Comparison of ENCODE assay signal across 24 cellular contexts in the genomic region with DNA sequence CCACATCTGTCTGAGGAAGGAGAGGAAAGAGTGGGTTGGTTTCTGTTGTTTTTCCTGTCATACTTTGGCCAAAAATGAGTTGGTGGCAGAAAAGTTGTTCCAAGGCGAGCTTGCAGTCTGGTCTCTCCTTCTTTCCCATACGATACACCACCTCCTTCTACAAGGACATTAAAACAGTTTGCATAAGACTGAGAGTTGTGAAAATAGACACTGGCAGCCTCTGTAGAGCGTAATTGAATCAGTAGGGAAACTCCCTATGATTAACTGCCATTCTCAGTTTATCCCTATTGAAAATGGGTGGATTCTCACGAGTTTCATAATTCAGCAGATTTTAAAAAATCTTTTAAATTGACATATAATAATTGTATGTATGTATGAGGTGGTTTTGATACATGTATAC. TPM values are rescaled to one million over a fixed set of nuclear protein-coding genes. Genes with fewer than 3 reads are reported as not detected.
DNase-seq lines count a peak whose midpoint lies in the region; ATAC-seq and TF ChIP-seq lines count a peak whose summit lies in the region.
"Had no signal": no experiment of that assay in that cellular context is flagged by ENCODE, and none has a peak within 500 bp of the region (broad histone marks: within the 10 kb centered on the region; RNA-seq: fewer than 3 reads in every experiment).

No MANE protein-coding gene starts in this region.

- no peak overlapping the region for H3K4me3 ChIP-seq in GM12865 (ENCODE audit: low read depth, low read length)
- no peak overlapping the region for H3K4me3 ChIP-seq in mesenchymal stem cell (ENCODE audit: insufficient read depth in 1 of 2, low read depth in 1 of 2, low read length in 2 of 2)
- H3K4me3 ChIP-seq in foreskin fibroblast (ENCODE audit: low read depth in 1 of 2, low read length in 2 of 2), result no peak overlapping the region
- H3K4me3 ChIP-seq: MG63, sigmoid colon, tibial nerve had no signal

- peak overlapping the region; percentile 93 for H3K27ac Mint-ChIP-seq in activated T-cell treated with anti-CD3 and anti-CD28 coated beads, Interleukin-2, amount 50 U/mL, for 24 hours
- peak overlapping the region; percentile 87 for H3K27ac Mint-ChIP-seq in activated naive CD8-positive, alpha-beta T cell treated with anti-CD3 and anti-CD28 coated beads, Interleukin-2, amount 50 U/mL, for 24 hours
- H3K27ac Mint-ChIP-seq: activated CD4-positive, alpha-beta T cell treated with anti-CD3 and anti-CD28 coated beads, Interleukin-2, amount 10 ng/mL, durations not matched to agents 7 days and 5 days; CD14-positive monocyte; memory B cell; naive B cell had no signal

- H3K27ac ChIP-seq in mesenchymal stem cell (ENCODE audit: low read length, poor library complexity, severe bottlenecking), result no peak overlapping the region
- H3K27ac ChIP-seq: HL-60, sigmoid colon, tibial nerve had no signal

- no peak overlapping the region for H2BK12ac ChIP-seq in mesenchymal stem cell (ENCODE audit: low read length in 2 of 2)

- no peak overlapping the region for H3K18ac ChIP-seq in mesenchymal stem cell (ENCODE audit: low read depth in 1 of 2, low read length in 2 of 2)

- H2BK5ac ChIP-seq in mesenchymal stem cell (ENCODE audit: low read depth, low read length, poor library complexity, severe bottlenecking), result no peak overlapping the region

- no peak overlapping the region for H2BK15ac ChIP-seq in mesenchymal stem cell (ENCODE audit: low read depth, poor library complexity, severe bottlenecking)

- H3K4me1 Mint-ChIP-seq in activated T-cell treated with anti-CD3 and anti-CD28 coated beads, Interleukin-2, amount 50 U/mL, for 24 hours (ENCODE audit: low read depth), result peaks cover 47% of the 10 kb centered on the region
- H3K4me1 Mint-ChIP-seq in activated naive CD8-positive, alpha-beta T cell treated with anti-CD3 and anti-CD28 coated beads, Interleukin-2, amount 50 U/mL, for 24 hours, result peaks cover 46% of the 10 kb centered on the region

- H4K8ac ChIP-seq in mesenchymal stem cell (ENCODE audit: low read length), result no peak overlapping the region

- H3K4me2 ChIP-seq in mesenchymal stem cell (ENCODE audit: low read length, poor library complexity, severe bottlenecking), result no peak overlapping the region

- peak overlapping the region; percentile 53 for H3K4me3 Mint-ChIP-seq in activated T-cell treated with anti-CD3 and anti-CD28 coated beads, Interleukin-2, amount 50 U/mL, for 24 hours
- H3K4me3 Mint-ChIP-seq in activated naive CD8-positive, alpha-beta T cell treated with anti-CD3 and anti-CD28 coated beads, Interleukin-2, amount 50 U/mL, for 24 hours, result peak overlapping the region; percentile 49
- H3K4me3 Mint-ChIP-seq: CD14-positive monocyte, memory B cell had no signal

- H3K14ac ChIP-seq in mesenchymal stem cell (ENCODE audit: low read length in 2 of 2), result no peak overlapping the region

- no peak overlapping the region for H4K91ac ChIP-seq in mesenchymal stem cell (ENCODE audit: low read length)

- H3K9me3 ChIP-seq in mesenchymal stem cell (ENCODE audit: control insufficient read depth, low read length), result no peaks in the 10 kb centered on the region
- H3K9me3 ChIP-seq: MG63, sigmoid colon, tibial nerve had no signal

- peaks cover 15% of the 10 kb centered on the region for H3K36me3 Mint-ChIP-seq in activated T-cell treated with anti-CD3 and anti-CD28 coated beads, Interleukin-2, amount 50 U/mL, for 24 hours (ENCODE audit: low read depth)
- peaks cover 3% of the 10 kb centered on the region for H3K36me3 Mint-ChIP-seq in activated naive CD8-positive, alpha-beta T cell treated with anti-CD3 and anti-CD28 coated beads, Interleukin-2, amount 50 U/mL, for 24 hours (ENCODE audit: low read depth)
- H3K36me3 Mint-ChIP-seq: CD14-positive monocyte, memory B cell, naive B cell had no signal

- no peaks in the 10 kb centered on the region for H3K4me1 ChIP-seq in mesenchymal stem cell (ENCODE audit: control insufficient read depth, insufficient read depth, low read depth, low read length)

- H3K27me3 Mint-ChIP-seq in activated T-cell treated with anti-CD3 and anti-CD28 coated beads, Interleukin-2, amount 50 U/mL, for 24 hours, result peaks cover 7% of the 10 kb centered on the region
- H3K27me3 Mint-ChIP-seq in activated naive CD8-positive, alpha-beta T cell treated with anti-CD3 and anti-CD28 coated beads, Interleukin-2, amount 50 U/mL, for 24 hours, result peaks cover 4% of the 10 kb centered on the region

- no peak overlapping the region for H2BK120ac ChIP-seq in mesenchymal stem cell (ENCODE audit: low read depth, low read length)

- H3K36me3 ChIP-seq in mesenchymal stem cell (ENCODE audit: control insufficient read depth in 1 of 2, insufficient read depth in 2 of 2, low read depth in 1 of 2, low read length in 2 of 2), result no peaks in the 10 kb centered on the region
- H3K36me3 ChIP-seq: sigmoid colon, tibial nerve had no signal

- H2AK5ac ChIP-seq in mesenchymal stem cell (ENCODE audit: low read length, severe bottlenecking), result no peak overlapping the region

- no peak overlapping the region for H3K23ac ChIP-seq in mesenchymal stem cell (ENCODE audit: low read length in 2 of 2)

- H2AFZ ChIP-seq in mesenchymal stem cell (ENCODE audit: low read depth, low read length), result no peak overlapping the region

- H3K79me1 ChIP-seq in mesenchymal stem cell (replicated peaks; ENCODE audit: low read length, poor library complexity, severe bottlenecking), result peaks cover 2% of the 10 kb centered on the region

- H3K27me3 ChIP-seq in mesenchymal stem cell (ENCODE audit: control insufficient read depth in 1 of 2, insufficient read depth in 1 of 2, low read length in 2 of 2), result peaks cover 8 to 30% of the 10 kb centered on the region in 2 experiments
- H3K27me3 ChIP-seq: MG63, sigmoid colon had no signal

- ATAC-seq in activated naive CD8-positive, alpha-beta T cell treated with anti-CD3 and anti-CD28 coated beads, Interleukin-2, amount 50 U/mL, for 24 hours, result peak; percentile 71
- ATAC-seq in GM19455 (IDR thresholded peaks at IDR 0.05; ENCODE audit: unreplicated experiment), result no peak

- no peak for TF ChIP-seq CTCF in GM12865 (IDR thresholded peaks at IDR 0.05; ENCODE audit: insufficient read depth, low read depth, low read length, missing control alignments)
- no peak for TF ChIP-seq CTCF in foreskin fibroblast (IDR thresholded peaks at IDR 0.05; ENCODE audit: low read depth, low read length)

- H3K4ac ChIP-seq in mesenchymal stem cell (ENCODE audit: low read depth in 1 of 2, low read length in 2 of 2), result no peak overlapping the region

- no peak for DNase-seq in activated T-cell treated with anti-CD3 and anti-CD28 coated beads, Interleukin-2, amount 50 U/mL, for 24 hours
- no peak for DNase-seq in activated T-cell treated with anti-CD3 and anti-CD28 coated beads, Interleukin-2, amount 50 U/mL, for 1 hour
- peak; percentile 27 for DNase-seq in GM12865 (ENCODE audit: low read depth)
- no peak for DNase-seq in activated naive CD8-positive, alpha-beta T cell treated with anti-CD3 and anti-CD28 coated beads, Interleukin-2, amount 50 U/mL, for 24 hours
- DNase-seq in mesenchymal stem cell, result no peak
- no peak for DNase-seq in foreskin fibroblast
- DNase-seq in Kasumi-1 (lab: John Stamatoyannopoulos, UW), result no peak
- DNase-seq: activated CD4-positive, alpha-beta T cell treated with anti-CD3 and anti-CD28 coated beads, Interleukin-2, amount 10 ng/mL, durations not matched to agents 7 days and 5 days; DMS 273 treated with DMSO at 0.1 percent for 48 hours; effector CD4-positive, alpha-beta T cell; erythroblast; MG63; naive B cell; NCI-H1436 treated with DMSO at 0.1 percent for 48 hours; NCI-H774; OCI-M1; Right ventricle myocardium superior; sigmoid colon; stimulated activated naive CD4-positive, alpha-beta T cell had no signal

- H3K9me3 Mint-ChIP-seq in activated T-cell treated with anti-CD3 and anti-CD28 coated beads, Interleukin-2, amount 50 U/mL, for 24 hours, result no peaks in the 10 kb centered on the region
- no peaks in the 10 kb centered on the region for H3K9me3 Mint-ChIP-seq in activated naive CD8-positive, alpha-beta T cell treated with anti-CD3 and anti-CD28 coated beads, Interleukin-2, amount 50 U/mL, for 24 hours
- H3K9me3 Mint-ChIP-seq: activated CD4-positive, alpha-beta T cell treated with anti-CD3 and anti-CD28 coated beads, Interleukin-2, amount 10 ng/mL, durations not matched to agents 7 days and 5 days; memory B cell; naive B cell had no signal

- H3K9ac ChIP-seq in mesenchymal stem cell (ENCODE audit: low read length), result peak overlapping the region; percentile 26

- no CpG with 5 or more reads among the region's 4 CpGs for WGBS in mesenchymal stem cell

RNA-seq across cellular contexts. Expression of gene LSG1, which starts 3.7 kb away (rescaled TPM):
- polyA plus RNA-seq in mesenchymal stem cell (2013, experiment 1 of 2), result 21.0 TPM
- polyA plus RNA-seq in mesenchymal stem cell (2013, experiment 2 of 2), result 19.0 TPM

RNA-seq across cellular contexts. Expression of gene FAM43A, which starts 10.0 kb away (rescaled TPM):
- polyA plus RNA-seq in mesenchymal stem cell (2013, experiment 1 of 2), result 15.4 TPM
- 15.3 TPM for polyA plus RNA-seq in mesenchymal stem cell (2013, experiment 2 of 2)

RNA-seq across cellular contexts. Expression of gene TMEM44, which starts 42.5 kb away (rescaled TPM):
- polyA plus RNA-seq in mesenchymal stem cell (2013, experiment 1 of 2), result 13.6 TPM
- 13.3 TPM for polyA plus RNA-seq in mesenchymal stem cell (2013, experiment 2 of 2)
- polyA plus RNA-seq: CD14-positive monocyte had no signal
